1 cellular context compared by ENCODE assay signal in genomic region chr3:72447059-72447946, GRCh38.
TF ChIP-seq lines count a peak whose summit lies in the region.

No MANE protein-coding gene starts in this region.

TF ChIP-seq in HepG2, 621 proteins besides CTCF, POLR2A, EP300 and RAD21 (continued from another document and continues in another):
- TF ChIP-seq ZNF574 (CRISPR knock-in tag; IDR thresholded peaks at IDR 0.05) (peak; percentile 74), ZNF609 (CRISPR knock-in tag; IDR thresholded peaks at IDR 0.05; ENCODE audit: borderline replicate concordance) (no peak), U2AF2 (IDR thresholded peaks at IDR 0.05; ENCODE audit: low read depth, low read length) (no peak), ZSCAN29 (CRISPR knock-in tag; conservative IDR thresholded peaks at IDR 0.05) (no peak), ZNF124 (CRISPR knock-in tag; IDR thresholded peaks at IDR 0.05) (no peak), FOXC1 (CRISPR knock-in tag; IDR thresholded peaks at IDR 0.05; ENCODE audit: borderline replicate concordance) (no peak), RBM39 (IDR thresholded peaks at IDR 0.05; ENCODE audit: low read depth, low read length, poor library complexity, severe bottlenecking) (no peak), MAZ (IDR thresholded peaks at IDR 0.05; ENCODE audit: borderline replicate concordance, low read depth, low read length) (no peak), MAZ (CRISPR knock-in tag; IDR thresholded peaks at IDR 0.05; ENCODE audit: low read depth) (peak; percentile 83), ISX (CRISPR knock-in tag; conservative IDR thresholded peaks at IDR 0.05) (no peak), MLLT10 (CRISPR knock-in tag; IDR thresholded peaks at IDR 0.05) (no peak), ZNF136 (CRISPR knock-in tag; IDR thresholded peaks at IDR 0.05; ENCODE audit: low read depth) (no peak), REPIN1 (CRISPR knock-in tag; IDR thresholded peaks at IDR 0.05; ENCODE audit: borderline replicate concordance, low read depth) (no peak), ZNF567 (CRISPR knock-in tag; IDR thresholded peaks at IDR 0.05; ENCODE audit: borderline replicate concordance) (no peak), GABPB1 (CRISPR knock-in tag; IDR thresholded peaks at IDR 0.05) (no peak; the same call in 1 of the 2 replicates), FOXM1 (CRISPR knock-in tag; IDR thresholded peaks at IDR 0.05) (no peak), ZNF484 (CRISPR knock-in tag; IDR thresholded peaks at IDR 0.05; ENCODE audit: borderline replicate concordance, low read depth) (no peak), ZNF564 (CRISPR knock-in tag; IDR thresholded peaks at IDR 0.05) (0 out of 2 replicates have a peak, but pooled peaks have one; percentile 65), ATAD3A (CRISPR knock-in tag; IDR thresholded peaks at IDR 0.05) (no peak), KDM3A (CRISPR knock-in tag; IDR thresholded peaks at IDR 0.05; ENCODE audit: low read depth) (no peak), ZNF792 (CRISPR knock-in tag; IDR thresholded peaks at IDR 0.05) (no peak), ZNF644 (CRISPR knock-in tag; IDR thresholded peaks at IDR 0.05; ENCODE audit: low read depth) (no peak), TBP (CRISPR knock-in tag; IDR thresholded peaks at IDR 0.05) (no peak), NR1H2 (CRISPR knock-in tag; IDR thresholded peaks at IDR 0.05; ENCODE audit: borderline replicate concordance, low read depth) (no peak), ZEB1 (IDR thresholded peaks at IDR 0.05; ENCODE audit: insufficient replicate concordance, low read depth) (no peak), HMG20B (CRISPR knock-in tag; conservative IDR thresholded peaks at IDR 0.05) (no peak), SP4 (CRISPR knock-in tag; IDR thresholded peaks at IDR 0.05) (no peak), KLF9 (CRISPR knock-in tag; IDR thresholded peaks at IDR 0.05; ENCODE audit: low read depth) (no peak), ZNF260 (CRISPR knock-in tag; IDR thresholded peaks at IDR 0.05; ENCODE audit: borderline replicate concordance, low read depth) (no peak), EED (CRISPR knock-in tag; IDR thresholded peaks at IDR 0.05) (peak; percentile 68; the same call in 1 of the 2 replicates), TCF7 (IDR thresholded peaks at IDR 0.05; ENCODE audit: low read depth) (no peak), PHF21A (CRISPR knock-in tag; IDR thresholded peaks at IDR 0.05) (no peak), ZNF331 (CRISPR knock-in tag; IDR thresholded peaks at IDR 0.05) (no peak), RCOR2 (CRISPR knock-in tag; IDR thresholded peaks at IDR 0.05) (no peak), PBX3 (CRISPR knock-in tag; IDR thresholded peaks at IDR 0.05; ENCODE audit: borderline replicate concordance) (no peak), ZFAT (CRISPR knock-in tag; conservative IDR thresholded peaks at IDR 0.05) (peak; percentile 62; the same call in 1 of the 2 replicates), SIX4 (CRISPR knock-in tag; IDR thresholded peaks at IDR 0.05) (no peak), ZNF724P (CRISPR knock-in tag; IDR thresholded peaks at IDR 0.05; ENCODE audit: borderline replicate concordance) (no peak), POGK (CRISPR knock-in tag; conservative IDR thresholded peaks at IDR 0.05) (no peak), ZNF343 (CRISPR knock-in tag; IDR thresholded peaks at IDR 0.05) (peak; percentile 57; the same call in 1 of the 2 replicates)
- TF ChIP-seq, protein P1, sequence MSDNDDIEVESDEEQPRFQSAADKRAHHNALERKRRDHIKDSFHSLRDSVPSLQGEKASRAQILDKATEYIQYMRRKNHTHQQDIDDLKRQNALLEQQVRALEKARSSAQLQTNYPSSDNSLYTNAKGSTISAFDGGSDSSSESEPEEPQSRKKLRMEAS (IDR thresholded peaks at IDR 0.05): peak; percentile 94
- TF ChIP-seq, protein P2, sequence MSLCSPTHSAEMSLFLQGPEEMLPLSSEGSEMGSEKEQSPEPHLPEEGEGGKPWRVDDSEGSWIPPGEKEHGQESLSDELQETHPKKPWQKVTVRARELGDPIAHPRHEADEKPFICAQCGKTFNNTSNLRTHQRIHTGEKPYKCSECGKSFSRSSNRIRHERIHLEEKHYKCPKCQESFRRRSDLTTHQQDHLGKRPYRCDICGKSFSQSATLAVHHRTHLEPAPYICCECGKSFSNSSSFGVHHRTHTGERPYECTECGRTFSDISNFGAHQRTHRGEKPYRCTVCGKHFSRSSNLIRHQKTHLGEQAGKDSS (CRISPR knock-in tag; IDR thresholded peaks at IDR 0.05; ENCODE audit: borderline replicate concordance, low read depth): 0 out of 2 replicates have a peak, but pooled peaks have one; percentile 4
- TF ChIP-seq, protein P3, sequence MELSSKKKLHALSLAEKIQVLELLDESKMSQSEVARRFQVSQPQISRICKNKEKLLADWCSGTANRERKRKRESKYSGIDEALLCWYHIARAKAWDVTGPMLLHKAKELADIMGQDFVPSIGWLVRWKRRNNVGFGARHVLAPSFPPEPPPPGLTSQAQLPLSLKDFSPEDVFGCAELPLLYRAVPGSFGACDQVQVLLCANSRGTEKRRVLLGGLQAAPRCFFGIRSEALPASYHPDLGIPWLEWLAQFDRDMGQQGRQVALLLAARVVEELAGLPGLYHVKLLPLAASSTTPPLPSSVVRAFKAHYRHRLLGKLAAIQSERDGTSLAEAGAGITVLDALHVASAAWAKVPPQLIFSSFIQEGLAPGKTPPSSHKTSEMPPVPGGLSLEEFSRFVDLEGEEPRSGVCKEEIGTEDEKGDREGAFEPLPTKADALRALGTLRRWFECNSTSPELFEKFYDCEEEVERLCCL (CRISPR knock-in tag; IDR thresholded peaks at IDR 0.05; ENCODE audit: borderline replicate concordance): no peak
- TF ChIP-seq, protein P4, sequence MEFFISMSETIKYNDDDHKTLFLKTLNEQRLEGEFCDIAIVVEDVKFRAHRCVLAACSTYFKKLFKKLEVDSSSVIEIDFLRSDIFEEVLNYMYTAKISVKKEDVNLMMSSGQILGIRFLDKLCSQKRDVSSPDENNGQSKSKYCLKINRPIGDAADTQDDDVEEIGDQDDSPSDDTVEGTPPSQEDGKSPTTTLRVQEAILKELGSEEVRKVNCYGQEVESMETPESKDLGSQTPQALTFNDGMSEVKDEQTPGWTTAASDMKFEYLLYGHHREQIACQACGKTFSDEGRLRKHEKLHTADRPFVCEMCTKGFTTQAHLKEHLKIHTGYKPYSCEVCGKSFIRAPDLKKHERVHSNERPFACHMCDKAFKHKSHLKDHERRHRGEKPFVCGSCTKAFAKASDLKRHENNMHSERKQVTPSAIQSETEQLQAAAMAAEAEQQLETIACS (CRISPR knock-in tag; IDR thresholded peaks at IDR 0.05): peak; percentile 83
- TF ChIP-seq, protein P5, sequence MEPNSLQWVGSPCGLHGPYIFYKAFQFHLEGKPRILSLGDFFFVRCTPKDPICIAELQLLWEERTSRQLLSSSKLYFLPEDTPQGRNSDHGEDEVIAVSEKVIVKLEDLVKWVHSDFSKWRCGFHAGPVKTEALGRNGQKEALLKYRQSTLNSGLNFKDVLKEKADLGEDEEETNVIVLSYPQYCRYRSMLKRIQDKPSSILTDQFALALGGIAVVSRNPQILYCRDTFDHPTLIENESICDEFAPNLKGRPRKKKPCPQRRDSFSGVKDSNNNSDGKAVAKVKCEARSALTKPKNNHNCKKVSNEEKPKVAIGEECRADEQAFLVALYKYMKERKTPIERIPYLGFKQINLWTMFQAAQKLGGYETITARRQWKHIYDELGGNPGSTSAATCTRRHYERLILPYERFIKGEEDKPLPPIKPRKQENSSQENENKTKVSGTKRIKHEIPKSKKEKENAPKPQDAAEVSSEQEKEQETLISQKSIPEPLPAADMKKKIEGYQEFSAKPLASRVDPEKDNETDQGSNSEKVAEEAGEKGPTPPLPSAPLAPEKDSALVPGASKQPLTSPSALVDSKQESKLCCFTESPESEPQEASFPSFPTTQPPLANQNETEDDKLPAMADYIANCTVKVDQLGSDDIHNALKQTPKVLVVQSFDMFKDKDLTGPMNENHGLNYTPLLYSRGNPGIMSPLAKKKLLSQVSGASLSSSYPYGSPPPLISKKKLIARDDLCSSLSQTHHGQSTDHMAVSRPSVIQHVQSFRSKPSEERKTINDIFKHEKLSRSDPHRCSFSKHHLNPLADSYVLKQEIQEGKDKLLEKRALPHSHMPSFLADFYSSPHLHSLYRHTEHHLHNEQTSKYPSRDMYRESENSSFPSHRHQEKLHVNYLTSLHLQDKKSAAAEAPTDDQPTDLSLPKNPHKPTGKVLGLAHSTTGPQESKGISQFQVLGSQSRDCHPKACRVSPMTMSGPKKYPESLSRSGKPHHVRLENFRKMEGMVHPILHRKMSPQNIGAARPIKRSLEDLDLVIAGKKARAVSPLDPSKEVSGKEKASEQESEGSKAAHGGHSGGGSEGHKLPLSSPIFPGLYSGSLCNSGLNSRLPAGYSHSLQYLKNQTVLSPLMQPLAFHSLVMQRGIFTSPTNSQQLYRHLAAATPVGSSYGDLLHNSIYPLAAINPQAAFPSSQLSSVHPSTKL (CRISPR knock-in tag; IDR thresholded peaks at IDR 0.05): no peak
